Comparison of ENCODE assay signal across 1 cellular context in genomic region chr19:14094854-14095253, GRCh38.
TF ChIP-seq lines count a peak whose summit lies in the region.

No MANE protein-coding gene starts in this region.

TF ChIP-seq in A549, 52 proteins besides CTCF, POLR2A, EP300 and RAD21:
- no peak for TF ChIP-seq ELK1 (IDR thresholded peaks at IDR 0.05; ENCODE audit: low read depth, low read length)
- no peak for TF ChIP-seq EHMT2 (IDR thresholded peaks at IDR 0.05; ENCODE audit: low read depth)
- TF ChIP-seq ZFP36 (IDR thresholded peaks at IDR 0.05; ENCODE audit: borderline replicate concordance, partially characterized antibody): peak; percentile 38
- TF ChIP-seq RNF2 (IDR thresholded peaks at IDR 0.05; ENCODE audit: borderline replicate concordance, low read depth): no peak
